Comparison of ENCODE assay signal across 8 cellular contexts in the genomic region with DNA sequence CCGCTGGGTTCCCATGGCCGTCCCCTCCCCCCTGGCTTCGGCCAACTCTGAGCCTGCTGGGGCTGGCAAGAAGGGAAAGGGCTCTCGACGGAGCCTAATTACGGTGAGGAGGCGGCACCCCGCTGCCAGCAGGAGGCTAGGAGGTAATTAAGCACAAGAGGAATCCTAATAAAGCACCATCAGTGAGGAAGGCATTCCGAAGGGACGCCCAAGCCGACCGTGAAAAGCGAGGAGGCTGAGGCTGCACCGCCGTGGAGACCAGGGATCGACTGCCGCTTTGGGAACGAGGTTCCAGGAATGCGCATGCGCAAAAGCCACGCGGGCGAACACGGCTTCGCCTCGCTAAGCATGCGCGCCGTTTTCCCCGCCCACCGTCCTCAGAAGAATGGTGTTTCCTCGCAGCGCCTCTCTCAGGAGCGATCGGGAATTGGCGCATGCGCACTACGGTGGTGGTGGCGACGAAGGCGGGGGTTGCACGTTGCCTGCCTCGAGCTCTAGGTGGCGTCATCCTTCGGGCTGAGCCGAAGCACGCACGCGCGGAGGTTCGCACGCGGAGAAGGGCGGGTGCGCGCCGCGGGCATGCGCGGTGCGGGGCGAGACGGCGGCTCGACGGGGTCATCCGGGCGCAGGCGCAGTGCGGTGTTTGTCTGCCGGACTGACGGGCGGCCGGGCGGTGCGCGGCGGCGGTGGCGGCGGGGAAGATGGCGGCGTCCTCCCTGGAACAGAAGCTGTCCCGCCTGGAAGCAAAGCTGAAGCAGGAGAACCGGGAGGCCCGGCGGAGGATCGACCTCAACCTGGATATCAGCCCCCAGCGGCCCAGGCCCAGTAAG. TPM values are rescaled to one million over a fixed set of nuclear protein-coding genes. Genes with fewer than 3 reads are reported as not detected.
A peak's percentile ranks its signal among the peaks of the same experiment; 100 is the strongest.
DNase-seq lines count a peak whose midpoint lies in the region; ATAC-seq lines count a peak whose summit lies in the region.

A gene (plus strand): TSS at position 634 of the 830 bp plus-strand sequence. CDS start 68 bp downstream, at position 702.

- H3K36me3 ChIP-seq in CD4-positive, CD25-positive, alpha-beta regulatory T cell (ENCODE audit: control insufficient read depth, insufficient read depth, low read length) = no peaks in the 10 kb centered on the region

- H3K4me3 Mint-ChIP-seq in CD4-positive, CD25-positive, alpha-beta regulatory T cell = peak within 1 kb of the TSS; percentile 90 to 99 (median 94)
- peak within 1 kb of the TSS; percentile 90 for H3K4me3 Mint-ChIP-seq in dendritic cell treated with granulocyte-macrophage colony-stimulating factor and Interleukin-4, amounts not matched to agents 40 ng/mL and 50 ng/mL, for 4 days

- H3K9me3 ChIP-seq in CD4-positive, CD25-positive, alpha-beta regulatory T cell (ENCODE audit: control insufficient read depth in 2 of 2, low read length in 2 of 2) = no peaks in the 10 kb centered on the region

- peaks cover 5 to 45% (median 18%) of the 10 kb centered on the region in 4 donors for H3K4me1 Mint-ChIP-seq in CD4-positive, CD25-positive, alpha-beta regulatory T cell
- H3K4me1 Mint-ChIP-seq in dendritic cell treated with granulocyte-macrophage colony-stimulating factor and Interleukin-4, amounts not matched to agents 40 ng/mL and 50 ng/mL, for 4 days (ENCODE audit: low read depth) = peaks cover 45% of the 10 kb centered on the region

- DNase-seq in CD4-positive, CD25-positive, alpha-beta regulatory T cell = peak; percentile 99 to 100 (median 100)
- DNase-seq in NCI-H748 treated with DMSO at 0.1 percent for 48 hours (lab: John Stamatoyannopoulos, UW) (peak; percentile 94), left lobe of liver (ENCODE audit: low spot score) (peak; percentile 100)
- DNase-seq in activated CD4-positive, alpha-beta T cell treated with anti-CD3 and anti-CD28 coated beads, Interleukin-2, amount 50 U/mL, for 24 hours (ENCODE audit: low read depth in 1 of 2, low spot score in 1 of 2) = peak; percentile 100
- DNase-seq in stimulated activated CD4-positive, alpha-beta T cell treated with anti-CD3 and anti-CD28 coated beads, Interleukin-2, amount 100 ng/mL, for 4 hours (ENCODE audit: low read depth) = peak; percentile 100

- peaks cover 0 to 9% (median 0%) of the 10 kb centered on the region in 7 donors for H3K9me3 Mint-ChIP-seq in CD4-positive, CD25-positive, alpha-beta regulatory T cell
- no peaks in the 10 kb centered on the region for H3K9me3 Mint-ChIP-seq in dendritic cell treated with granulocyte-macrophage colony-stimulating factor and Interleukin-4, amounts not matched to agents 40 ng/mL and 50 ng/mL, for 4 days

- intact Hi-C loops in dendritic cell treated with granulocyte-macrophage colony-stimulating factor and Interleukin-4, amounts not matched to agents 40 ng/mL and 50 ng/mL, for 4 days (cut with micrococcal nuclease) = loop anchor here (1.0 to 2.0 kb wide), 2 partner anchors 17 to 40 kb away; a partner anchor contains a TSS

- H3K4me3 ChIP-seq in CD4-positive, CD25-positive, alpha-beta regulatory T cell (ENCODE audit: low read depth, low read length) = peak within 1 kb of the TSS; percentile 77

- peak; percentile 83 to 88 for ATAC-seq in CD4-positive, CD25-positive, alpha-beta regulatory T cell (ENCODE audit: low read depth in 2 of 2)
- peak; percentile 77 for ATAC-seq in GM19395 (IDR thresholded peaks at IDR 0.05; ENCODE audit: unreplicated experiment)
- peak; percentile 89 for ATAC-seq in HG03565 (IDR thresholded peaks at IDR 0.05; ENCODE audit: unreplicated experiment)
- ATAC-seq in left lobe of liver = peak; percentile 83

- H3K27ac ChIP-seq in CD4-positive, CD25-positive, alpha-beta regulatory T cell (ENCODE audit: insufficient read depth, low read length, poor library complexity, severe bottlenecking) = peak within 1 kb of the TSS; percentile 85

- H3K4me1 ChIP-seq in CD4-positive, CD25-positive, alpha-beta regulatory T cell (ENCODE audit: control insufficient read depth, insufficient read depth, low read length, poor library complexity, severe bottlenecking) = peaks cover 38% of the 10 kb centered on the region

- H3K27me3 ChIP-seq in CD4-positive, CD25-positive, alpha-beta regulatory T cell (ENCODE audit: control insufficient read depth, insufficient read depth, low read length) = no peaks in the 10 kb centered on the region

- H3K27me3 Mint-ChIP-seq in CD4-positive, CD25-positive, alpha-beta regulatory T cell = peaks cover 9% of the 10 kb centered on the region
- H3K27me3 Mint-ChIP-seq in dendritic cell treated with granulocyte-macrophage colony-stimulating factor and Interleukin-4, amounts not matched to agents 40 ng/mL and 50 ng/mL, for 4 days = peaks cover 15% of the 10 kb centered on the region

- H3K36me3 Mint-ChIP-seq in CD4-positive, CD25-positive, alpha-beta regulatory T cell = peaks cover 6% of the 10 kb centered on the region
- peaks cover 43% of the 10 kb centered on the region for H3K36me3 Mint-ChIP-seq in dendritic cell treated with granulocyte-macrophage colony-stimulating factor and Interleukin-4, amounts not matched to agents 40 ng/mL and 50 ng/mL, for 4 days (ENCODE audit: low read depth)

- peak within 1 kb of the TSS; percentile 94 to 96 (median 96) for H3K27ac Mint-ChIP-seq in CD4-positive, CD25-positive, alpha-beta regulatory T cell
- peak within 1 kb of the TSS; percentile 86 for H3K27ac Mint-ChIP-seq in dendritic cell treated with granulocyte-macrophage colony-stimulating factor and Interleukin-4, amounts not matched to agents 40 ng/mL and 50 ng/mL, for 4 days

RNA-seq across cellular contexts. Expression of the gene that starts here (rescaled TPM):
- total RNA-seq in CD4-positive, CD25-positive, alpha-beta regulatory T cell = 93.4 TPM
- polyA plus RNA-seq in CD4-positive, CD25-positive, alpha-beta regulatory T cell = 1 to 10 TPM; 1.7 to 3.7 (median 2.6) TPM
- total RNA-seq in left lobe of liver = 20.8 TPM

Comparison
In these comparisons a context has a peak if more than half of its experiments do, and no peak if none do; other contexts are left out.
1. Peak in every context shown above with its lines: DNase-seq, ATAC-seq, H3K4me3 ChIP-seq and H3K27ac ChIP-seq.